8 cellular contexts compared by ENCODE assay signal in genomic region chr11:76444065-76444383, GRCh38. TPM values are rescaled to one million over a fixed set of nuclear protein-coding genes. Genes with fewer than 3 reads are reported as not detected.
DNase-seq lines count a peak whose midpoint lies in the region; ATAC-seq and TF ChIP-seq lines count a peak whose summit lies in the region.

No MANE protein-coding gene starts in this region.

- no peaks in the 10 kb centered on the region for H3K9me2 ChIP-seq in SK-N-SH

- no peak for TF ChIP-seq RAD21 in SK-N-SH (IDR thresholded peaks at IDR 0.05; ENCODE audit: low read length)

- H3F3A ChIP-seq in SK-N-SH (replicated peaks; ENCODE audit: insufficient read depth) = no peaks in the 10 kb centered on the region

- in situ Hi-C loops in ACHN (cut with HindIII; ENCODE audit: low pct_ligation_motif_present, low pct_unique_long_range_greater_than_20kb, low sequenced_read_pairs) = no loop called here

- H3K27me3 Mint-ChIP-seq in activated naive CD8-positive, alpha-beta T cell = no peaks in the 10 kb centered on the region
- peaks cover 1 to 6% (median 5%) of the 10 kb centered on the region in 3 donors for H3K27me3 Mint-ChIP-seq in immature natural killer cell (ENCODE audit: low read depth in 3 of 3)

- POLR2A ChIA-PET in SK-N-SH (lab: Yijun Ruan, JAX) = no interaction called here

- H3K4me1 ChIP-seq in SK-N-SH (ENCODE audit: control insufficient read depth in 1 of 2, insufficient read depth in 2 of 2, low read depth in 1 of 2, low read length in 1 of 2) (peaks cover 5 to 8% of the 10 kb centered on the region in 2 experiments; a peak in 3 of 4 replicates), subcutaneous abdominal adipose tissue (ENCODE audit: control insufficient read depth in 5 of 5, insufficient read depth in 5 of 5, low read length in 5 of 5) (peaks cover 5 to 22% (median 16%) of the 10 kb centered on the region in 5 donors)

- 6% methylated on average over 10 of the region's 10 CpGs for WGBS in SK-N-SH (ENCODE audit: low lambda C conversion rate)

- H3K27ac ChIP-seq in SK-N-SH (ENCODE audit: low read depth in 2 of 2, low read length in 1 of 2) = peak overlapping the region; percentile 88 to 91
- peak overlapping the region; percentile 95 for H3K27ac ChIP-seq in subcutaneous abdominal adipose tissue (ENCODE audit: low read depth, low read length)

- H3K27me3 ChIP-seq in SK-N-SH (ENCODE audit: insufficient read depth) (no peaks in the 10 kb centered on the region), subcutaneous abdominal adipose tissue (ENCODE audit: control insufficient read depth in 5 of 5, insufficient read depth in 4 of 5, low read length in 5 of 5) (no peaks in the 10 kb centered on the region)

- no peaks in the 10 kb centered on the region for H3K9me3 Mint-ChIP-seq in activated naive CD8-positive, alpha-beta T cell (ENCODE audit: low read depth)
- H3K9me3 Mint-ChIP-seq in immature natural killer cell = no peaks in the 10 kb centered on the region

- CTCF ChIA-PET in SK-N-SH (lab: Yijun Ruan, JAX) = interaction anchor here (0.6 kb wide), 1 partner anchor 235 kb away, joined by 3 read pairs; no protein-coding TSS in a partner anchor

- peaks cover 60% of the 10 kb centered on the region for H3K79me2 ChIP-seq in SK-N-SH (ENCODE audit: insufficient read depth)

- H3K9ac ChIP-seq in SK-N-SH (peak overlapping the region; percentile 92), subcutaneous abdominal adipose tissue (ENCODE audit: low read length in 5 of 5) (peak overlapping the region; percentile 57 to 99 (median 89))

- ATAC-seq in SK-N-SH treated with all-trans-retinoic acid at 6 μM for 48 hours (no peak), GM18520 (IDR thresholded peaks at IDR 0.05; ENCODE audit: unreplicated experiment) (no peak)

- H2AFZ ChIP-seq in SK-N-SH (ENCODE audit: low read depth) = peak overlapping the region; percentile 81

- peak overlapping the region; percentile 93 for H3K4me3 Mint-ChIP-seq in activated naive CD8-positive, alpha-beta T cell
- peak overlapping the region; percentile 94 to 98 (median 96) for H3K4me3 Mint-ChIP-seq in immature natural killer cell

- peak overlapping the region; percentile 92 for H3K4me2 ChIP-seq in SK-N-SH

- no peaks in the 10 kb centered on the region for H3K36me3 Mint-ChIP-seq in activated naive CD8-positive, alpha-beta T cell
- H3K36me3 Mint-ChIP-seq in immature natural killer cell = no peaks in the 10 kb centered on the region

- H3K9me3 ChIP-seq in SK-N-SH (no peaks in the 10 kb centered on the region), subcutaneous abdominal adipose tissue (ENCODE audit: control insufficient read depth in 5 of 5, low read length in 5 of 5) (no peaks in the 10 kb centered on the region)

- TF ChIP-seq EP300 in SK-N-SH (IDR thresholded peaks at IDR 0.05; ENCODE audit: borderline replicate concordance in 1 of 2, low read depth in 1 of 2, low read length in 1 of 2) = no peak

- peaks cover 20 to 21% of the 10 kb centered on the region in 2 experiments for H3K36me3 ChIP-seq in SK-N-SH (replicated peaks in 1 of 2; ENCODE audit: control insufficient read depth in 1 of 2, insufficient read depth in 2 of 2, low read length in 1 of 2)
- peaks cover 0 to 13% (median 5%) of the 10 kb centered on the region in 5 donors for H3K36me3 ChIP-seq in subcutaneous abdominal adipose tissue (ENCODE audit: control insufficient read depth in 5 of 5, insufficient read depth in 5 of 5, low read length in 5 of 5)

- peaks cover 8% of the 10 kb centered on the region for H4K20me1 ChIP-seq in SK-N-SH (ENCODE audit: insufficient read depth)

- DNase-seq in SK-N-SH = no peak
- no peak for DNase-seq in immature natural killer cell
- DNase-seq in ACHN = no peak
- no peak for DNase-seq in mesenteric fat pad (ENCODE audit: low spot score)

- H3K27ac Mint-ChIP-seq in activated naive CD8-positive, alpha-beta T cell = peak overlapping the region; percentile 98
- H3K27ac Mint-ChIP-seq in immature natural killer cell = peak overlapping the region; percentile 93 to 98 (median 94)

- no peak for TF ChIP-seq CTCF in SK-N-SH (IDR thresholded peaks at IDR 0.05)

- peaks cover 30% of the 10 kb centered on the region for H3K4me1 Mint-ChIP-seq in activated naive CD8-positive, alpha-beta T cell (ENCODE audit: low read depth)
- peaks cover 30 to 34% of the 10 kb centered on the region in 2 donors for H3K4me1 Mint-ChIP-seq in immature natural killer cell

- H3K4me3 ChIP-seq in SK-N-SH (ENCODE audit: low read depth in 2 of 2, low read length in 1 of 2) = peak overlapping the region; percentile 90 to 99
- H3K4me3 ChIP-seq in subcutaneous abdominal adipose tissue (ENCODE audit: low read depth in 1 of 5, low read length in 5 of 5) = peak overlapping the region; percentile 89 to 99 (median 98)

TF ChIP-seq in SK-N-SH, 30 proteins besides CTCF, POLR2A, EP300 and RAD21:
- no peak for TF ChIP-seq EZH2phosphoT487 (IDR thresholded peaks at IDR 0.05; ENCODE audit: borderline replicate concordance, low read depth)
- peak; percentile 69; the same call in 1 of the 2 replicates for TF ChIP-seq ZBTB33 (IDR thresholded peaks at IDR 0.05; ENCODE audit: borderline replicate concordance, low read depth)
- TF ChIP-seq CHD2 (IDR thresholded peaks at IDR 0.05; ENCODE audit: low read length, partially characterized antibody) = no peak
- no peak for TF ChIP-seq GATA2 (CRISPR knock-in tag; IDR thresholded peaks at IDR 0.05)
- no peak for TF ChIP-seq FOXM1 (IDR thresholded peaks at IDR 0.05; ENCODE audit: low read depth)
- TF ChIP-seq RFX5 (IDR thresholded peaks at IDR 0.05; ENCODE audit: low read length) = no peak
- TF ChIP-seq MXI1 (IDR thresholded peaks at IDR 0.05; ENCODE audit: low read depth, low read length) = peak; percentile 76; the same call in 1 of the 2 replicates
- TF ChIP-seq FOXJ3 (CRISPR knock-in tag; IDR thresholded peaks at IDR 0.05) = no peak
- TF ChIP-seq RXRA (IDR thresholded peaks at IDR 0.05; ENCODE audit: borderline replicate concordance, low read depth) = no peak

TF ChIP-seq in SK-N-SH treated with all-trans-retinoic acid at 6 μM for 48 hours, 23 proteins besides CTCF, POLR2A, EP300 and RAD21:
- TF ChIP-seq ZC3H10 (CRISPR knock-in tag; IDR thresholded peaks at IDR 0.05) (no peak), OSR1 (CRISPR knock-in tag; IDR thresholded peaks at IDR 0.05) (no peak), RARB (CRISPR knock-in tag; IDR thresholded peaks at IDR 0.05) (no peak), GLIS3 (CRISPR knock-in tag; IDR thresholded peaks at IDR 0.05) (no peak), POU6F1 (CRISPR knock-in tag; IDR thresholded peaks at IDR 0.05; ENCODE audit: borderline replicate concordance, low read depth) (no peak), TOX (CRISPR knock-in tag; IDR thresholded peaks at IDR 0.05; ENCODE audit: borderline replicate concordance) (no peak), ZNF70 (CRISPR knock-in tag; IDR thresholded peaks at IDR 0.05) (no peak), BACH2 (CRISPR knock-in tag; IDR thresholded peaks at IDR 0.05; ENCODE audit: borderline replicate concordance) (no peak)

RNA-seq across cellular contexts. Expression of gene EMSY, which starts 0.8 kb away (rescaled TPM):
- polyA plus RNA-seq in SK-N-SH (2012; rRNA removed) (11.1 and 12.6 TPM in 2 replicates), immature natural killer cell (10 to 100 TPM; 14.4 to 16.9 (median 15.5) TPM)
- 8.7 and 9.9 TPM in 2 replicates for polyA plus RNA-seq in SK-N-SH (2012; cell fraction: cytosol; rRNA removed)
- polyA plus RNA-seq in SK-N-SH (2012; cell fraction: nucleus; rRNA removed) = 25.8 and 27.0 TPM in 2 replicates
- total RNA-seq in mesenteric fat pad = 15.4 TPM
